10 cellular contexts compared by ENCODE assay signal in genomic region chr1:206693592-206693991, GRCh38. TPM values are rescaled to one million over a fixed set of nuclear protein-coding genes. Genes with fewer than 3 reads are reported as not detected.
DNase-seq lines count a peak whose midpoint lies in the region; ATAC-seq, FAIRE-seq and TF ChIP-seq lines count a peak whose summit lies in the region.
"Had no signal": no experiment of that assay in that cellular context is flagged by ENCODE, and none has a peak within 500 bp of the region (broad histone marks: within the 10 kb centered on the region; RNA-seq: fewer than 3 reads in every experiment).

No MANE protein-coding gene starts in this region.

- TF ChIP-seq EP300 in esophagus muscularis mucosa (IDR thresholded peaks at IDR 0.05) (no peak), upper lobe of left lung (IDR thresholded peaks at IDR 0.05) (no peak)

- 46% methylated on average over 6 of the region's 7 CpGs for WGBS in esophagus muscularis mucosa
- WGBS in upper lobe of left lung, 2 donors = 75 to 83% methylated on average over 7 of the region's 7 CpGs

- TF ChIP-seq POLR2A in esophagus muscularis mucosa (IDR thresholded peaks at IDR 0.05; ENCODE audit: low read depth) = no peak
- TF ChIP-seq POLR2A in upper lobe of left lung (IDR thresholded peaks at IDR 0.05) = no peak

- peaks cover 0 to 10% (median 2%) of the 10 kb centered on the region in 4 donors for H3K36me3 ChIP-seq in esophagus muscularis mucosa
- no peaks in the 10 kb centered on the region for H3K36me3 ChIP-seq in mucosa of descending colon (ENCODE audit: low read depth)
- peaks cover 0 to 5% (median 0%) of the 10 kb centered on the region in 4 donors for H3K36me3 ChIP-seq in upper lobe of left lung

- H3K27ac ChIP-seq in esophagus muscularis mucosa (replicated peaks in 1 of 4) = peak overlapping the region; percentile 83 to 87 (median 86)
- H3K27ac ChIP-seq in upper lobe of left lung = peak overlapping the region in 3 of 4 donors; percentile 17 to 57 (median 36)

- POLR2A ChIA-PET in GM10248 (lab: Yijun Ruan, JAX) = interaction anchor here (1.4 kb wide), 1 partner anchor 58 kb away, joined by 3 read pairs; the partner anchor contains the start of gene DYRK3

- no peak for FAIRE-seq in RCC 7860 (lab: Jason Lieb, UNC)
- FAIRE-seq: G401.6 had no signal

- H3K27me3 ChIP-seq in esophagus muscularis mucosa (no peaks in the 10 kb centered on the region), upper lobe of left lung (no peaks in the 10 kb centered on the region)

- TF ChIP-seq CTCF in esophagus muscularis mucosa (IDR thresholded peaks at IDR 0.05) = no peak
- TF ChIP-seq CTCF in mucosa of descending colon (IDR thresholded peaks at IDR 0.05) = no peak
- no peak for TF ChIP-seq CTCF in upper lobe of left lung (IDR thresholded peaks at IDR 0.05)
- no peak for TF ChIP-seq CTCF in GM10248 (IDR thresholded peaks at IDR 0.05; ENCODE audit: control extremely low read depth, extremely low read depth, low read depth, missing control alignments)

- ATAC-seq in mucosa of descending colon = peak; percentile 4
- peak in 1 of 2 donors; percentile 59 for ATAC-seq in upper lobe of left lung (ENCODE audit: low FRiP score in 2 of 2)
- no peak for ATAC-seq in GM21367 (IDR thresholded peaks at IDR 0.05; ENCODE audit: unreplicated experiment)
- no peak for ATAC-seq in GM21576 (IDR thresholded peaks at IDR 0.05; ENCODE audit: unreplicated experiment)

- CTCF ChIA-PET in GM10248 (lab: Yijun Ruan, JAX) = interaction anchor here (0.8 to 9.7 kb wide), 10 partner anchors 10 to 287 kb away, joined by 3 to 88 read pairs (median 8); no protein-coding TSS in a partner anchor

- DNase-seq in RCC 7860 (ENCODE audit: low spot score) = peak; percentile 70
- DNase-seq in esophagus muscularis mucosa (ENCODE audit: extremely low spot score) = no peak
- no peak for DNase-seq in mucosa of descending colon
- DNase-seq in upper lobe of left lung = no peak
- no peak for DNase-seq in GM10248 (ENCODE audit: extremely low spot score)
- no peak for DNase-seq in NCI-H1092 (lab: John Stamatoyannopoulos, UW)
- DNase-seq: stimulated activated CD4-positive, alpha-beta T cell treated with anti-CD3 and anti-CD28 coated beads, Interleukin-2, amount 100 ng/mL, for 48 hours had no signal

- H3K9me3 ChIP-seq in esophagus muscularis mucosa = no peaks in the 10 kb centered on the region
- no peaks in the 10 kb centered on the region for H3K9me3 ChIP-seq in mucosa of descending colon
- H3K9me3 ChIP-seq in upper lobe of left lung = no peaks in the 10 kb centered on the region

- intact Hi-C loops in esophagus muscularis mucosa (cut with DNase I) = no loop called here
- intact Hi-C loops in mucosa of descending colon (cut with DNase I, micrococcal nuclease) = no loop called here

- peak overlapping the region; percentile 6 to 36 (median 30) for H3K4me3 ChIP-seq in esophagus muscularis mucosa
- H3K4me3 ChIP-seq in mucosa of descending colon = no peak overlapping the region
- no peak overlapping the region for H3K4me3 ChIP-seq in upper lobe of left lung

- H3K4me1 ChIP-seq in esophagus muscularis mucosa = peaks cover 91 to 100% (median 99%) of the 10 kb centered on the region in 4 donors
- H3K4me1 ChIP-seq in mucosa of descending colon (ENCODE audit: low read depth) = peaks cover 32% of the 10 kb centered on the region
- H3K4me1 ChIP-seq in upper lobe of left lung = peaks cover 74 to 87% (median 76%) of the 10 kb centered on the region in 4 donors

RNA-seq across cellular contexts. Expression of gene MAPKAPK2, which starts 8.9 kb away (rescaled TPM):
- total RNA-seq in esophagus muscularis mucosa (10 to 100 TPM; 37.8 to 70.1 (median 61.7) TPM), mucosa of descending colon (10 to 100 TPM; 68.4 to 75.2 (median 72.1) TPM), upper lobe of left lung (100 to 1,000 TPM in 2 of 6 donors, 10 to 100 TPM in 4; 64.8 to 135 (median 84.3) TPM)

RNA-seq across cellular contexts. Expression of gene DYRK3, which starts 58.3 kb away (rescaled TPM):
- total RNA-seq in esophagus muscularis mucosa = 10 to 100 TPM in 2 of 4 donors, 1 to 10 TPM in 2; 5.6 to 14.7 (median 9.0) TPM
- 1 to 10 TPM in 2 of 3 donors, under 1 TPM in 1; 0.61 to 4.7 (median 1.4) TPM for total RNA-seq in mucosa of descending colon
- 10 to 100 TPM in 2 of 6 donors, 1 to 10 TPM in 4; 4.1 to 20.7 (median 7.0) TPM for total RNA-seq in upper lobe of left lung

Comparison
In these comparisons a context has a peak if more than half of its experiments do, and no peak if none do; other contexts are left out.
1. H3K4me3 ChIP-seq: peak in esophagus muscularis mucosa (4 of 4); none in mucosa of descending colon (single experiment) and upper lobe of left lung (0 of 4).